1 cellular context compared by ENCODE assay signal in the genomic region with DNA sequence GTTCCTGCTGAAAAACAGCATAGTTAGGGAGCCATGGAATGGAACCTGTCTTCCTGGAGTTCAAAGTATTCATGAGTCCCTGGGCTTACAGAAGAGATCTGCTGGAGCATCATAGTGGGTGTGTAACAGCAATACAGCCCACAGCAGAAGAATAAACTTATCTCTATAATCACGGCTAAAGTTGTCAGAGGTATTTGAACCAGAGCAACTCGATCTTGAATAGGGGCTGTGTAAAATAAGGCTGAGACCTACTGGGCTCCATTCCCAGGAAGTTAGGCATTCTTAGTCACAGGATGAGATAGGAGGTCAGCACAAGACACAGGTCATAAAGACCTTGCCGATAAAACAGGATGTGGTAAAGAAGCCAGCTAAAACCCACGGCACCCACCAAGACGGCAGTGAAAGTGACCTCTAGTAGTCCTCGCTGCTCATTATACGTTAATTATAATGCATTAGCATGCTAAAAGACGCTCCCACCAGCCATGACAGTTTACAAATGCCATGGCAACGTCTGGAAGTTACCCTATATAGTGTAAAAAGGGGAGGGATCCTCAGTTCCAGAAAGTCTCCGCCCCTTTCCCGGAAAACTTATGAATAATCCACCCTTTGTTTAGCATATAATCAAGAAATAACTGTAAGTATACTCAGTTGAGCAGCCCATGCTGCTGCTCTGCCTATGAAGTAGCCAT.
TF ChIP-seq lines count a peak whose summit lies in the region.

No MANE protein-coding gene starts in this region.

TF ChIP-seq in K562, 482 proteins besides CTCF, POLR2A, EP300 and RAD21 (continued from another document and continues in another):
- TF ChIP-seq, protein P1, sequence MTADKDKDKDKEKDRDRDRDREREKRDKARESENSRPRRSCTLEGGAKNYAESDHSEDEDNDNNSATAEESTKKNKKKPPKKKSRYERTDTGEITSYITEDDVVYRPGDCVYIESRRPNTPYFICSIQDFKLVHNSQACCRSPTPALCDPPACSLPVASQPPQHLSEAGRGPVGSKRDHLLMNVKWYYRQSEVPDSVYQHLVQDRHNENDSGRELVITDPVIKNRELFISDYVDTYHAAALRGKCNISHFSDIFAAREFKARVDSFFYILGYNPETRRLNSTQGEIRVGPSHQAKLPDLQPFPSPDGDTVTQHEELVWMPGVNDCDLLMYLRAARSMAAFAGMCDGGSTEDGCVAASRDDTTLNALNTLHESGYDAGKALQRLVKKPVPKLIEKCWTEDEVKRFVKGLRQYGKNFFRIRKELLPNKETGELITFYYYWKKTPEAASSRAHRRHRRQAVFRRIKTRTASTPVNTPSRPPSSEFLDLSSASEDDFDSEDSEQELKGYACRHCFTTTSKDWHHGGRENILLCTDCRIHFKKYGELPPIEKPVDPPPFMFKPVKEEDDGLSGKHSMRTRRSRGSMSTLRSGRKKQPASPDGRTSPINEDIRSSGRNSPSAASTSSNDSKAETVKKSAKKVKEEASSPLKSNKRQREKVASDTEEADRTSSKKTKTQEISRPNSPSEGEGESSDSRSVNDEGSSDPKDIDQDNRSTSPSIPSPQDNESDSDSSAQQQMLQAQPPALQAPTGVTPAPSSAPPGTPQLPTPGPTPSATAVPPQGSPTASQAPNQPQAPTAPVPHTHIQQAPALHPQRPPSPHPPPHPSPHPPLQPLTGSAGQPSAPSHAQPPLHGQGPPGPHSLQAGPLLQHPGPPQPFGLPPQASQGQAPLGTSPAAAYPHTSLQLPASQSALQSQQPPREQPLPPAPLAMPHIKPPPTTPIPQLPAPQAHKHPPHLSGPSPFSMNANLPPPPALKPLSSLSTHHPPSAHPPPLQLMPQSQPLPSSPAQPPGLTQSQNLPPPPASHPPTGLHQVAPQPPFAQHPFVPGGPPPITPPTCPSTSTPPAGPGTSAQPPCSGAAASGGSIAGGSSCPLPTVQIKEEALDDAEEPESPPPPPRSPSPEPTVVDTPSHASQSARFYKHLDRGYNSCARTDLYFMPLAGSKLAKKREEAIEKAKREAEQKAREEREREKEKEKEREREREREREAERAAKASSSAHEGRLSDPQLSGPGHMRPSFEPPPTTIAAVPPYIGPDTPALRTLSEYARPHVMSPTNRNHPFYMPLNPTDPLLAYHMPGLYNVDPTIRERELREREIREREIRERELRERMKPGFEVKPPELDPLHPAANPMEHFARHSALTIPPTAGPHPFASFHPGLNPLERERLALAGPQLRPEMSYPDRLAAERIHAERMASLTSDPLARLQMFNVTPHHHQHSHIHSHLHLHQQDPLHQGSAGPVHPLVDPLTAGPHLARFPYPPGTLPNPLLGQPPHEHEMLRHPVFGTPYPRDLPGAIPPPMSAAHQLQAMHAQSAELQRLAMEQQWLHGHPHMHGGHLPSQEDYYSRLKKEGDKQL (CRISPR knock-in tag; IDR thresholded peaks at IDR 0.05; ENCODE audit: borderline replicate concordance), result no peak
- no peak for TF ChIP-seq U2AF1 (optimal IDR thresholded peaks at IDR 0.05; ENCODE audit: low read depth, low read length)
- no peak for TF ChIP-seq ZNF551 (CRISPR knock-in tag; IDR thresholded peaks at IDR 0.05)
- TF ChIP-seq, protein P2, sequence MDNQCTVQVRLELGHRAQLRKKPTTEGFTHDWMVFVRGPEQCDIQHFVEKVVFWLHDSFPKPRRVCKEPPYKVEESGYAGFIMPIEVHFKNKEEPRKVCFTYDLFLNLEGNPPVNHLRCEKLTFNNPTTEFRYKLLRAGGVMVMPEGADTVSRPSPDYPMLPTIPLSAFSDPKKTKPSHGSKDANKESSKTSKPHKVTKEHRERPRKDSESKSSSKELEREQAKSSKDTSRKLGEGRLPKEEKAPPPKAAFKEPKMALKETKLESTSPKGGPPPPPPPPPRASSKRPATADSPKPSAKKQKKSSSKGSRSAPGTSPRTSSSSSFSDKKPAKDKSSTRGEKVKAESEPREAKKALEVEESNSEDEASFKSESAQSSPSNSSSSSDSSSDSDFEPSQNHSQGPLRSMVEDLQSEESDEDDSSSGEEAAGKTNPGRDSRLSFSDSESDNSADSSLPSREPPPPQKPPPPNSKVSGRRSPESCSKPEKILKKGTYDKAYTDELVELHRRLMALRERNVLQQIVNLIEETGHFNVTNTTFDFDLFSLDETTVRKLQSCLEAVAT (IDR thresholded peaks at IDR 0.05), result 0 out of 4 replicates have a peak, but pooled peaks of 1 of the 2 experiments have one; percentile 29
- TF ChIP-seq POLR2G (IDR thresholded peaks at IDR 0.05; ENCODE audit: low read depth, low read length), result no peak
- TF ChIP-seq, protein P3, sequence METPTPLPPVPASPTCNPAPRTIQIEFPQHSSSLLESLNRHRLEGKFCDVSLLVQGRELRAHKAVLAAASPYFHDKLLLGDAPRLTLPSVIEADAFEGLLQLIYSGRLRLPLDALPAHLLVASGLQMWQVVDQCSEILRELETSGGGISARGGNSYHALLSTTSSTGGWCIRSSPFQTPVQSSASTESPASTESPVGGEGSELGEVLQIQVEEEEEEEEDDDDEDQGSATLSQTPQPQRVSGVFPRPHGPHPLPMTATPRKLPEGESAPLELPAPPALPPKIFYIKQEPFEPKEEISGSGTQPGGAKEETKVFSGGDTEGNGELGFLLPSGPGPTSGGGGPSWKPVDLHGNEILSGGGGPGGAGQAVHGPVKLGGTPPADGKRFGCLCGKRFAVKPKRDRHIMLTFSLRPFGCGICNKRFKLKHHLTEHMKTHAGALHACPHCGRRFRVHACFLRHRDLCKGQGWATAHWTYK (CRISPR knock-in tag; IDR thresholded peaks at IDR 0.05), result 0 out of 2 replicates have a peak, but pooled peaks have one; percentile 68
- TF ChIP-seq SAP30 (IDR thresholded peaks at IDR 0.05; ENCODE audit: borderline replicate concordance, insufficient read depth, low read depth, low read length, poor library complexity, severe bottlenecking), result no peak
- TF ChIP-seq SP1 (CRISPR knock-in tag; IDR thresholded peaks at IDR 0.05), result 0 out of 2 replicates have a peak, but pooled peaks have one; percentile 32
- no peak for TF ChIP-seq HDGF (IDR thresholded peaks at IDR 0.05)
- TF ChIP-seq ZNF224 (CRISPR knock-in tag; IDR thresholded peaks at IDR 0.05), result no peak
- TF ChIP-seq, protein P4, sequence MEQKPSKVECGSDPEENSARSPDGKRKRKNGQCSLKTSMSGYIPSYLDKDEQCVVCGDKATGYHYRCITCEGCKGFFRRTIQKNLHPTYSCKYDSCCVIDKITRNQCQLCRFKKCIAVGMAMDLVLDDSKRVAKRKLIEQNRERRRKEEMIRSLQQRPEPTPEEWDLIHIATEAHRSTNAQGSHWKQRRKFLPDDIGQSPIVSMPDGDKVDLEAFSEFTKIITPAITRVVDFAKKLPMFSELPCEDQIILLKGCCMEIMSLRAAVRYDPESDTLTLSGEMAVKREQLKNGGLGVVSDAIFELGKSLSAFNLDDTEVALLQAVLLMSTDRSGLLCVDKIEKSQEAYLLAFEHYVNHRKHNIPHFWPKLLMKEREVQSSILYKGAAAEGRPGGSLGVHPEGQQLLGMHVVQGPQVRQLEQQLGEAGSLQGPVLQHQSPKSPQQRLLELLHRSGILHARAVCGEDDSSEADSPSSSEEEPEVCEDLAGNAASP (IDR thresholded peaks at IDR 0.05), result no peak
- TF ChIP-seq MCM7 (IDR thresholded peaks at IDR 0.05), result no peak
- peak; percentile 97 for TF ChIP-seq ETV1 (tag; conservative IDR thresholded peaks at IDR 0.05; ENCODE audit: low read depth)
- TF ChIP-seq FOSL1 (tag; conservative IDR thresholded peaks at IDR 0.05), result peak; percentile 83
- peak; percentile 52; the same call in 1 of the 2 replicates for TF ChIP-seq CTBP1 (IDR thresholded peaks at IDR 0.05; ENCODE audit: borderline replicate concordance)
- peak; percentile 54 for TF ChIP-seq CBFA2T3 (IDR thresholded peaks at IDR 0.05)
- no peak for TF ChIP-seq ZNF212 (CRISPR knock-in tag; IDR thresholded peaks at IDR 0.05)
- TF ChIP-seq, protein P5, sequence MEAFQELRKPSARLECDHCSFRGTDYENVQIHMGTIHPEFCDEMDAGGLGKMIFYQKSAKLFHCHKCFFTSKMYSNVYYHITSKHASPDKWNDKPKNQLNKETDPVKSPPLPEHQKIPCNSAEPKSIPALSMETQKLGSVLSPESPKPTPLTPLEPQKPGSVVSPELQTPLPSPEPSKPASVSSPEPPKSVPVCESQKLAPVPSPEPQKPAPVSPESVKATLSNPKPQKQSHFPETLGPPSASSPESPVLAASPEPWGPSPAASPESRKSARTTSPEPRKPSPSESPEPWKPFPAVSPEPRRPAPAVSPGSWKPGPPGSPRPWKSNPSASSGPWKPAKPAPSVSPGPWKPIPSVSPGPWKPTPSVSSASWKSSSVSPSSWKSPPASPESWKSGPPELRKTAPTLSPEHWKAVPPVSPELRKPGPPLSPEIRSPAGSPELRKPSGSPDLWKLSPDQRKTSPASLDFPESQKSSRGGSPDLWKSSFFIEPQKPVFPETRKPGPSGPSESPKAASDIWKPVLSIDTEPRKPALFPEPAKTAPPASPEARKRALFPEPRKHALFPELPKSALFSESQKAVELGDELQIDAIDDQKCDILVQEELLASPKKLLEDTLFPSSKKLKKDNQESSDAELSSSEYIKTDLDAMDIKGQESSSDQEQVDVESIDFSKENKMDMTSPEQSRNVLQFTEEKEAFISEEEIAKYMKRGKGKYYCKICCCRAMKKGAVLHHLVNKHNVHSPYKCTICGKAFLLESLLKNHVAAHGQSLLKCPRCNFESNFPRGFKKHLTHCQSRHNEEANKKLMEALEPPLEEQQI (IDR thresholded peaks at IDR 0.05), result no peak
- TF ChIP-seq SMAD1 (IDR thresholded peaks at IDR 0.05; ENCODE audit: low read depth, low read length, partially characterized antibody), result no peak
- no peak for TF ChIP-seq MCM5 (IDR thresholded peaks at IDR 0.05; ENCODE audit: low read depth)
- peak; percentile 49 for TF ChIP-seq CREM (IDR thresholded peaks at IDR 0.05; ENCODE audit: low read depth)
- peak; percentile 14; the same call in 1 of the 2 replicates for TF ChIP-seq TEAD4 (IDR thresholded peaks at IDR 0.05; ENCODE audit: low read length)
- no peak for TF ChIP-seq TEAD4 (CRISPR knock-in tag; IDR thresholded peaks at IDR 0.05; ENCODE audit: borderline replicate concordance)
- TF ChIP-seq ZNF778 (CRISPR knock-in tag; IDR thresholded peaks at IDR 0.05), result no peak
- TF ChIP-seq CEBPB (tag; IDR thresholded peaks at IDR 0.05), result no peak
- TF ChIP-seq, protein P6, sequence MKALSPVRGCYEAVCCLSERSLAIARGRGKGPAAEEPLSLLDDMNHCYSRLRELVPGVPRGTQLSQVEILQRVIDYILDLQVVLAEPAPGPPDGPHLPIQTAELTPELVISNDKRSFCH (CRISPR knock-in tag; IDR thresholded peaks at IDR 0.05), result no peak
- TF ChIP-seq, protein P6 (tag; IDR thresholded peaks at IDR 0.05), result no peak
- TF ChIP-seq EZH2 (IDR thresholded peaks at IDR 0.05; ENCODE audit: borderline replicate concordance, low read depth, low read length), result no peak
- TF ChIP-seq NRF1 (conservative IDR thresholded peaks at IDR 0.05 in 1 of 2, IDR thresholded peaks at IDR 0.05 in 1 of 2), result 0 out of 4 replicates have a peak, but pooled peaks of 1 of the 2 experiments have one; percentile 18
- TF ChIP-seq RCOR1 (IDR thresholded peaks at IDR 0.05; ENCODE audit: borderline replicate concordance in 1 of 2, low read depth in 2 of 2, low read length in 2 of 2), result peak in 1 of 2 experiments; percentile 37; a peak in 1 of 4 replicates
- peak; percentile 98; the same call in 1 of the 2 replicates for TF ChIP-seq NR1H2 (CRISPR knock-in tag; IDR thresholded peaks at IDR 0.05)
- TF ChIP-seq, protein P7, sequence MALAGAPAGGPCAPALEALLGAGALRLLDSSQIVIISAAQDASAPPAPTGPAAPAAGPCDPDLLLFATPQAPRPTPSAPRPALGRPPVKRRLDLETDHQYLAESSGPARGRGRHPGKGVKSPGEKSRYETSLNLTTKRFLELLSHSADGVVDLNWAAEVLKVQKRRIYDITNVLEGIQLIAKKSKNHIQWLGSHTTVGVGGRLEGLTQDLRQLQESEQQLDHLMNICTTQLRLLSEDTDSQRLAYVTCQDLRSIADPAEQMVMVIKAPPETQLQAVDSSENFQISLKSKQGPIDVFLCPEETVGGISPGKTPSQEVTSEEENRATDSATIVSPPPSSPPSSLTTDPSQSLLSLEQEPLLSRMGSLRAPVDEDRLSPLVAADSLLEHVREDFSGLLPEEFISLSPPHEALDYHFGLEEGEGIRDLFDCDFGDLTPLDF (CRISPR knock-in tag; IDR thresholded peaks at IDR 0.05), result no peak
- no peak for TF ChIP-seq SRSF3 (IDR thresholded peaks at IDR 0.05; ENCODE audit: insufficient read depth, low read length)
- no peak for TF ChIP-seq ZNF717 (CRISPR knock-in tag; IDR thresholded peaks at IDR 0.05)
- TF ChIP-seq SOX6 (IDR thresholded peaks at IDR 0.05), result peak; percentile 63
- TF ChIP-seq RUNX1 (IDR thresholded peaks at IDR 0.05; ENCODE audit: low read depth), result no peak
- 0 out of 2 replicates have a peak, but pooled peaks have one; percentile 8 for TF ChIP-seq ZNF175 (CRISPR knock-in tag; IDR thresholded peaks at IDR 0.05; ENCODE audit: low read depth)
- TF ChIP-seq SAFB (IDR thresholded peaks at IDR 0.05; ENCODE audit: borderline replicate concordance, low read depth, low read length), result no peak
- TF ChIP-seq CHCHD3 (CRISPR knock-in tag; IDR thresholded peaks at IDR 0.05), result no peak
- TF ChIP-seq ILF3 (IDR thresholded peaks at IDR 0.05; ENCODE audit: borderline replicate concordance), result no peak
- TF ChIP-seq HMG20B (CRISPR knock-in tag; IDR thresholded peaks at IDR 0.05), result no peak
- TF ChIP-seq, protein P8, sequence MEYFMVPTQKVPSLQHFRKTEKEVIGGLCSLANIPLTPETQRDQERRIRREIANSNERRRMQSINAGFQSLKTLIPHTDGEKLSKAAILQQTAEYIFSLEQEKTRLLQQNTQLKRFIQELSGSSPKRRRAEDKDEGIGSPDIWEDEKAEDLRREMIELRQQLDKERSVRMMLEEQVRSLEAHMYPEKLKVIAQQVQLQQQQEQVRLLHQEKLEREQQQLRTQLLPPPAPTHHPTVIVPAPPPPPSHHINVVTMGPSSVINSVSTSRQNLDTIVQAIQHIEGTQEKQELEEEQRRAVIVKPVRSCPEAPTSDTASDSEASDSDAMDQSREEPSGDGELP (CRISPR knock-in tag; IDR thresholded peaks at IDR 0.05; ENCODE audit: borderline replicate concordance), result no peak
- TF ChIP-seq, protein P9, sequence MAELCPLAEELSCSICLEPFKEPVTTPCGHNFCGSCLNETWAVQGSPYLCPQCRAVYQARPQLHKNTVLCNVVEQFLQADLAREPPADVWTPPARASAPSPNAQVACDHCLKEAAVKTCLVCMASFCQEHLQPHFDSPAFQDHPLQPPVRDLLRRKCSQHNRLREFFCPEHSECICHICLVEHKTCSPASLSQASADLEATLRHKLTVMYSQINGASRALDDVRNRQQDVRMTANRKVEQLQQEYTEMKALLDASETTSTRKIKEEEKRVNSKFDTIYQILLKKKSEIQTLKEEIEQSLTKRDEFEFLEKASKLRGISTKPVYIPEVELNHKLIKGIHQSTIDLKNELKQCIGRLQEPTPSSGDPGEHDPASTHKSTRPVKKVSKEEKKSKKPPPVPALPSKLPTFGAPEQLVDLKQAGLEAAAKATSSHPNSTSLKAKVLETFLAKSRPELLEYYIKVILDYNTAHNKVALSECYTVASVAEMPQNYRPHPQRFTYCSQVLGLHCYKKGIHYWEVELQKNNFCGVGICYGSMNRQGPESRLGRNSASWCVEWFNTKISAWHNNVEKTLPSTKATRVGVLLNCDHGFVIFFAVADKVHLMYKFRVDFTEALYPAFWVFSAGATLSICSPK (IDR thresholded peaks at IDR 0.05; ENCODE audit: borderline replicate concordance), result no peak
- no peak for TF ChIP-seq HMG20A (CRISPR knock-in tag; conservative IDR thresholded peaks at IDR 0.05)
- TF ChIP-seq FOXJ3 (CRISPR knock-in tag; IDR thresholded peaks at IDR 0.05), result no peak
- no peak for TF ChIP-seq SMARCA5 (IDR thresholded peaks at IDR 0.05)
- no peak for TF ChIP-seq U2AF2 (optimal IDR thresholded peaks at IDR 0.05; ENCODE audit: low read depth, low read length)
- no peak for TF ChIP-seq GABPB2 (CRISPR knock-in tag; conservative IDR thresholded peaks at IDR 0.05)
- TF ChIP-seq NR2C1 (IDR thresholded peaks at IDR 0.05), result peak; percentile 45
- TF ChIP-seq NR2C1 (tag; IDR thresholded peaks at IDR 0.05), result peak; percentile 77; the same call in 1 of the 2 replicates
- no peak for TF ChIP-seq KHSRP (IDR thresholded peaks at IDR 0.05)
